In genomic region chr6:63475707-63476106, GRCh38 we compare ENCODE assay signal across 19 cellular contexts.
"Had no signal": no experiment of that assay in that cellular context is flagged by ENCODE, and none has a peak within 500 bp of the region (broad histone marks: within the 10 kb centered on the region; RNA-seq: fewer than 3 reads in every experiment).

No MANE protein-coding gene starts in this region.

- H3K36me3 Mint-ChIP-seq: activated naive CD8-positive, alpha-beta T cell treated with anti-CD3 and anti-CD28 coated beads, Interleukin-2, amount 10 ng/mL, durations not matched to agents 7 days and 5 days; brain; memory B cell had no signal

- H3K4me3 Mint-ChIP-seq: activated naive CD8-positive, alpha-beta T cell treated with anti-CD3 and anti-CD28 coated beads, Interleukin-2, amount 10 ng/mL, durations not matched to agents 7 days and 5 days; brain; central memory CD8-positive, alpha-beta T cell; memory B cell; nephron had no signal

- H3K27me3 ChIP-seq: tibial nerve, uterus had no signal

- ATAC-seq: left colon had no signal

- H3K36me3 ChIP-seq: prostate gland, tibial nerve, uterus had no signal

- H3K9me3 ChIP-seq: prostate gland, uterus had no signal

- H3K27me3 Mint-ChIP-seq: brain; central memory CD8-positive, alpha-beta T cell; memory B cell had no signal

- H3K4me3 ChIP-seq: prostate gland, tibial nerve, uterus had no signal

- FAIRE-seq: endothelial cell of umbilical vein had no signal

- H3K27ac Mint-ChIP-seq: activated naive CD8-positive, alpha-beta T cell treated with anti-CD3 and anti-CD28 coated beads, Interleukin-2, amount 10 ng/mL, durations not matched to agents 7 days and 5 days; brain; memory B cell; nephron had no signal

- H3K4me1 Mint-ChIP-seq: activated naive CD8-positive, alpha-beta T cell treated with anti-CD3 and anti-CD28 coated beads, Interleukin-2, amount 10 ng/mL, durations not matched to agents 7 days and 5 days; brain; central memory CD8-positive, alpha-beta T cell; nephron had no signal

- H3K9me3 Mint-ChIP-seq: activated naive CD8-positive, alpha-beta T cell treated with anti-CD3 and anti-CD28 coated beads, Interleukin-2, amount 10 ng/mL, durations not matched to agents 7 days and 5 days; central memory CD8-positive, alpha-beta T cell; memory B cell had no signal

- H3K4me1 ChIP-seq: prostate gland, tibial nerve, uterus had no signal

- DNase-seq: activated CD4-positive, alpha-beta T cell treated with anti-CD3 and anti-CD28 coated beads, Interleukin-2, amount 50 U/mL, for 1 hour; activated naive CD4-positive, alpha-beta T cell; activated naive CD8-positive, alpha-beta T cell treated with anti-CD3 and anti-CD28 coated beads, Interleukin-2, amount 10 ng/mL, durations not matched to agents 7 days and 5 days; cortex of kidney; effector CD4-positive, alpha-beta T cell; foreskin fibroblast; head of caudate nucleus; left colon; stimulated activated CD4-positive, alpha-beta T cell treated with anti-CD3 and anti-CD28 coated beads, Interleukin-15, amount 100 ng/mL, for 24 hours; stimulated activated CD4-positive, alpha-beta T cell treated with anti-CD3 and anti-CD28 coated beads, Interleukin-4, amount 100 ng/mL, for 24 hours; stimulated activated naive CD4-positive, alpha-beta T cell; uterus had no signal

- H3K27ac ChIP-seq: prostate gland, tibial nerve had no signal
